Comparison of ENCODE assay signal across 1 cellular context in the genomic region with DNA sequence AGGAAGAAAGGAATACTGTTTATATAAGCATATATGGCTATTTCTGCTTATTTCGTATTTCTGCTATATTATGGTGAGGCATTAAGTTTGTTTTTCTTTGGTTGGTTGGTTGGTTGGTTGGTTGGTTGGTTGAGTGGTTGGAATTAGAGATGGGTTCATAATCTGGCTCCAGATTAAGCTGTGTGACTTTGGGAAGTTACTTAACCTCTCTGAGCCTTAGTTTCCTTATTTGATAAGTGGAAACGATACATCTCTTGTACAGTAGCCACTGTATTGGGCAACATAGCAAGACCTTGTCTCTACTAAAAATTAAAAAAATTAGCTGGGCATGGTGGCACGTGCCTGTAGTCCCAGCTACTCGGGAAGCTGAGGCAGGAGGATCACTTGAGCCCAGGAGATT.
TF ChIP-seq lines count a peak whose summit lies in the region.

No MANE protein-coding gene starts in this region.

TF ChIP-seq in K562, 482 proteins besides CTCF, POLR2A, EP300 and RAD21 (continues in another document):
- TF ChIP-seq, protein P1, sequence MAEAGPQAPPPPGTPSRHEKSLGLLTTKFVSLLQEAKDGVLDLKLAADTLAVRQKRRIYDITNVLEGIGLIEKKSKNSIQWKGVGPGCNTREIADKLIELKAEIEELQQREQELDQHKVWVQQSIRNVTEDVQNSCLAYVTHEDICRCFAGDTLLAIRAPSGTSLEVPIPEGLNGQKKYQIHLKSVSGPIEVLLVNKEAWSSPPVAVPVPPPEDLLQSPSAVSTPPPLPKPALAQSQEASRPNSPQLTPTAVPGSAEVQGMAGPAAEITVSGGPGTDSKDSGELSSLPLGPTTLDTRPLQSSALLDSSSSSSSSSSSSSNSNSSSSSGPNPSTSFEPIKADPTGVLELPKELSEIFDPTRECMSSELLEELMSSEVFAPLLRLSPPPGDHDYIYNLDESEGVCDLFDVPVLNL (CRISPR knock-in tag; IDR thresholded peaks at IDR 0.05; ENCODE audit: low read depth): no peak
- no peak for TF ChIP-seq SMAD3 (CRISPR knock-in tag; conservative IDR thresholded peaks at IDR 0.05)
- TF ChIP-seq, protein P2, sequence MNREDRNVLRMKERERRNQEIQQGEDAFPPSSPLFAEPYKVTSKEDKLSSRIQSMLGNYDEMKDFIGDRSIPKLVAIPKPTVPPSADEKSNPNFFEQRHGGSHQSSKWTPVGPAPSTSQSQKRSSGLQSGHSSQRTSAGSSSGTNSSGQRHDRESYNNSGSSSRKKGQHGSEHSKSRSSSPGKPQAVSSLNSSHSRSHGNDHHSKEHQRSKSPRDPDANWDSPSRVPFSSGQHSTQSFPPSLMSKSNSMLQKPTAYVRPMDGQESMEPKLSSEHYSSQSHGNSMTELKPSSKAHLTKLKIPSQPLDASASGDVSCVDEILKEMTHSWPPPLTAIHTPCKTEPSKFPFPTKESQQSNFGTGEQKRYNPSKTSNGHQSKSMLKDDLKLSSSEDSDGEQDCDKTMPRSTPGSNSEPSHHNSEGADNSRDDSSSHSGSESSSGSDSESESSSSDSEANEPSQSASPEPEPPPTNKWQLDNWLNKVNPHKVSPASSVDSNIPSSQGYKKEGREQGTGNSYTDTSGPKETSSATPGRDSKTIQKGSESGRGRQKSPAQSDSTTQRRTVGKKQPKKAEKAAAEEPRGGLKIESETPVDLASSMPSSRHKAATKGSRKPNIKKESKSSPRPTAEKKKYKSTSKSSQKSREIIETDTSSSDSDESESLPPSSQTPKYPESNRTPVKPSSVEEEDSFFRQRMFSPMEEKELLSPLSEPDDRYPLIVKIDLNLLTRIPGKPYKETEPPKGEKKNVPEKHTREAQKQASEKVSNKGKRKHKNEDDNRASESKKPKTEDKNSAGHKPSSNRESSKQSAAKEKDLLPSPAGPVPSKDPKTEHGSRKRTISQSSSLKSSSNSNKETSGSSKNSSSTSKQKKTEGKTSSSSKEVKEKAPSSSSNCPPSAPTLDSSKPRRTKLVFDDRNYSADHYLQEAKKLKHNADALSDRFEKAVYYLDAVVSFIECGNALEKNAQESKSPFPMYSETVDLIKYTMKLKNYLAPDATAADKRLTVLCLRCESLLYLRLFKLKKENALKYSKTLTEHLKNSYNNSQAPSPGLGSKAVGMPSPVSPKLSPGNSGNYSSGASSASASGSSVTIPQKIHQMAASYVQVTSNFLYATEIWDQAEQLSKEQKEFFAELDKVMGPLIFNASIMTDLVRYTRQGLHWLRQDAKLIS (CRISPR knock-in tag; IDR thresholded peaks at IDR 0.05): no peak
- no peak for TF ChIP-seq HDAC2 (IDR thresholded peaks at IDR 0.05)
- TF ChIP-seq MCM3 (IDR thresholded peaks at IDR 0.05): no peak
- TF ChIP-seq, protein P3, sequence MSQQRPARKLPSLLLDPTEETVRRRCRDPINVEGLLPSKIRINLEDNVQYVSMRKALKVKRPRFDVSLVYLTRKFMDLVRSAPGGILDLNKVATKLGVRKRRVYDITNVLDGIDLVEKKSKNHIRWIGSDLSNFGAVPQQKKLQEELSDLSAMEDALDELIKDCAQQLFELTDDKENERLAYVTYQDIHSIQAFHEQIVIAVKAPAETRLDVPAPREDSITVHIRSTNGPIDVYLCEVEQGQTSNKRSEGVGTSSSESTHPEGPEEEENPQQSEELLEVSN (IDR thresholded peaks at IDR 0.05; ENCODE audit: borderline replicate concordance in 1 of 2, extremely low read depth in 1 of 2, insufficient read depth in 1 of 2, insufficient read length in 1 of 2, low read depth in 1 of 2, low read length in 1 of 2, poor library complexity in 1 of 2, severe bottlenecking in 1 of 2): no peak
- TF ChIP-seq NCOA1 (IDR thresholded peaks at IDR 0.05; ENCODE audit: low read depth): no peak
- TF ChIP-seq POLR2B (IDR thresholded peaks at IDR 0.05; ENCODE audit: low read depth, partially characterized antibody): no peak
- no peak for TF ChIP-seq COPS2 (conservative IDR thresholded peaks at IDR 0.05)
- no peak for TF ChIP-seq POLR2G (IDR thresholded peaks at IDR 0.05; ENCODE audit: low read depth, low read length)
- TF ChIP-seq RUNX1 (IDR thresholded peaks at IDR 0.05; ENCODE audit: low read depth): no peak
- no peak for TF ChIP-seq SMC3 (conservative IDR thresholded peaks at IDR 0.05; ENCODE audit: insufficient read depth, low read depth, low read length)
- TF ChIP-seq EGR1 (conservative IDR thresholded peaks at IDR 0.05): no peak
- TF ChIP-seq NR2C1 (IDR thresholded peaks at IDR 0.05): no peak
- no peak for TF ChIP-seq NR2C1 (tag; IDR thresholded peaks at IDR 0.05)
- no peak for TF ChIP-seq GTF2E2 (tag; IDR thresholded peaks at IDR 0.05)
- no peak for TF ChIP-seq EHMT2 (IDR thresholded peaks at IDR 0.05)
- no peak for TF ChIP-seq ZNF511 (CRISPR knock-in tag; IDR thresholded peaks at IDR 0.05)
- no peak for TF ChIP-seq ZNF644 (tag; IDR thresholded peaks at IDR 0.05; ENCODE audit: low read depth)
- TF ChIP-seq SFPQ (IDR thresholded peaks at IDR 0.05; ENCODE audit: low read depth, low read length): no peak
- TF ChIP-seq PCBP1 (IDR thresholded peaks at IDR 0.05; ENCODE audit: low read depth, low read length, poor library complexity, severe bottlenecking): no peak
- TF ChIP-seq KAT7 (CRISPR knock-in tag; IDR thresholded peaks at IDR 0.05; ENCODE audit: borderline replicate concordance): no peak
- TF ChIP-seq ERF (CRISPR knock-in tag; IDR thresholded peaks at IDR 0.05): no peak
- TF ChIP-seq NR3C1 (CRISPR knock-in tag; IDR thresholded peaks at IDR 0.05): no peak
- no peak for TF ChIP-seq HMG20B (CRISPR knock-in tag; IDR thresholded peaks at IDR 0.05)
- TF ChIP-seq ZSCAN32 (CRISPR knock-in tag; IDR thresholded peaks at IDR 0.05): no peak
- no peak for TF ChIP-seq USF1 (CRISPR knock-in tag; IDR thresholded peaks at IDR 0.05)
- TF ChIP-seq NFE2L1 (tag; IDR thresholded peaks at IDR 0.05; ENCODE audit: borderline replicate concordance, low read depth): no peak
- TF ChIP-seq, protein P4, sequence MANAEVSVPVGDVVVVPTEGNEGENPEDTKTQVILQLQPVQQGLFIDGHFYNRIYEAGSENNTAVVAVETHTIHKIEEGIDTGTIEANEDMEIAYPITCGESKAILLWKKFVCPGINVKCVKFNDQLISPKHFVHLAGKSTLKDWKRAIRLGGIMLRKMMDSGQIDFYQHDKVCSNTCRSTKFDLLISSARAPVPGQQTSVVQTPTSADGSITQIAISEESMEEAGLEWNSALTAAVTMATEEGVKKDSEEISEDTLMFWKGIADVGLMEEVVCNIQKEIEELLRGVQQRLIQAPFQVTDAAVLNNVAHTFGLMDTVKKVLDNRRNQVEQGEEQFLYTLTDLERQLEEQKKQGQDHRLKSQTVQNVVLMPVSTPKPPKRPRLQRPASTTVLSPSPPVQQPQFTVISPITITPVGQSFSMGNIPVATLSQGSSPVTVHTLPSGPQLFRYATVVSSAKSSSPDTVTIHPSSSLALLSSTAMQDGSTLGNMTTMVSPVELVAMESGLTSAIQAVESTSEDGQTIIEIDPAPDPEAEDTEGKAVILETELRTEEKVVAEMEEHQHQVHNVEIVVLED (CRISPR knock-in tag; IDR thresholded peaks at IDR 0.05): no peak
- no peak for TF ChIP-seq ZNF280B (CRISPR knock-in tag; IDR thresholded peaks at IDR 0.05)
- no peak for TF ChIP-seq ZNF551 (CRISPR knock-in tag; IDR thresholded peaks at IDR 0.05)
- TF ChIP-seq, protein P5, sequence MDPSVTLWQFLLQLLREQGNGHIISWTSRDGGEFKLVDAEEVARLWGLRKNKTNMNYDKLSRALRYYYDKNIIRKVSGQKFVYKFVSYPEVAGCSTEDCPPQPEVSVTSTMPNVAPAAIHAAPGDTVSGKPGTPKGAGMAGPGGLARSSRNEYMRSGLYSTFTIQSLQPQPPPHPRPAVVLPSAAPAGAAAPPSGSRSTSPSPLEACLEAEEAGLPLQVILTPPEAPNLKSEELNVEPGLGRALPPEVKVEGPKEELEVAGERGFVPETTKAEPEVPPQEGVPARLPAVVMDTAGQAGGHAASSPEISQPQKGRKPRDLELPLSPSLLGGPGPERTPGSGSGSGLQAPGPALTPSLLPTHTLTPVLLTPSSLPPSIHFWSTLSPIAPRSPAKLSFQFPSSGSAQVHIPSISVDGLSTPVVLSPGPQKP (CRISPR knock-in tag; IDR thresholded peaks at IDR 0.05): no peak
- peak in 1 of 2 experiments; percentile 23; a peak in 1 of 4 replicates for TF ChIP-seq KDM1A (IDR thresholded peaks at IDR 0.05)
- TF ChIP-seq FOXK2 (conservative IDR thresholded peaks at IDR 0.05 in 1 of 2, IDR thresholded peaks at IDR 0.05 in 1 of 2; ENCODE audit: low read depth in 2 of 2): no peak
- no peak for TF ChIP-seq TCF7 (IDR thresholded peaks at IDR 0.05; ENCODE audit: borderline replicate concordance)
- TF ChIP-seq DNMT1 (IDR thresholded peaks at IDR 0.05): no peak
- TF ChIP-seq CREM (IDR thresholded peaks at IDR 0.05; ENCODE audit: low read depth): no peak
- no peak for TF ChIP-seq ZBTB2 (IDR thresholded peaks at IDR 0.05)
- TF ChIP-seq ADNP (tag; IDR thresholded peaks at IDR 0.05): 0 out of 2 replicates have a peak, but pooled peaks have one; percentile 30
- no peak for TF ChIP-seq SRSF7 (optimal IDR thresholded peaks at IDR 0.05; ENCODE audit: low read depth, low read length)
- no peak for TF ChIP-seq DPF2 (IDR thresholded peaks at IDR 0.05)
- TF ChIP-seq SMARCA5 (IDR thresholded peaks at IDR 0.05): 0 out of 2 replicates have a peak, but pooled peaks have one; percentile 59
- TF ChIP-seq TFAM (CRISPR knock-in tag; conservative IDR thresholded peaks at IDR 0.05): no peak
- no peak for TF ChIP-seq CREB3L1 (IDR thresholded peaks at IDR 0.05; ENCODE audit: borderline replicate concordance, low read depth)
- peak; percentile 69 for TF ChIP-seq ZFP36 (IDR thresholded peaks at IDR 0.05; ENCODE audit: low read depth, low read length, partially characterized antibody)
- TF ChIP-seq RBM25 (IDR thresholded peaks at IDR 0.05; ENCODE audit: low read depth, low read length, severe bottlenecking): peak; percentile 52
- TF ChIP-seq BCOR (IDR thresholded peaks at IDR 0.05): peak; percentile 64; the same call in 1 of the 2 replicates
- TF ChIP-seq NELFE (IDR thresholded peaks at IDR 0.05; ENCODE audit: insufficient read depth, insufficient read length): no peak
- no peak for TF ChIP-seq POLR3A (IDR thresholded peaks at IDR 0.05; ENCODE audit: borderline replicate concordance, extremely low read depth, insufficient read depth, insufficient read length)
- TF ChIP-seq RAD51 (IDR thresholded peaks at IDR 0.05; ENCODE audit: borderline replicate concordance, low read depth): no peak
- no peak for TF ChIP-seq KDM2B (CRISPR knock-in tag; IDR thresholded peaks at IDR 0.05)
